ENCODE assay signal across 8 cellular contexts in the genomic region with DNA sequence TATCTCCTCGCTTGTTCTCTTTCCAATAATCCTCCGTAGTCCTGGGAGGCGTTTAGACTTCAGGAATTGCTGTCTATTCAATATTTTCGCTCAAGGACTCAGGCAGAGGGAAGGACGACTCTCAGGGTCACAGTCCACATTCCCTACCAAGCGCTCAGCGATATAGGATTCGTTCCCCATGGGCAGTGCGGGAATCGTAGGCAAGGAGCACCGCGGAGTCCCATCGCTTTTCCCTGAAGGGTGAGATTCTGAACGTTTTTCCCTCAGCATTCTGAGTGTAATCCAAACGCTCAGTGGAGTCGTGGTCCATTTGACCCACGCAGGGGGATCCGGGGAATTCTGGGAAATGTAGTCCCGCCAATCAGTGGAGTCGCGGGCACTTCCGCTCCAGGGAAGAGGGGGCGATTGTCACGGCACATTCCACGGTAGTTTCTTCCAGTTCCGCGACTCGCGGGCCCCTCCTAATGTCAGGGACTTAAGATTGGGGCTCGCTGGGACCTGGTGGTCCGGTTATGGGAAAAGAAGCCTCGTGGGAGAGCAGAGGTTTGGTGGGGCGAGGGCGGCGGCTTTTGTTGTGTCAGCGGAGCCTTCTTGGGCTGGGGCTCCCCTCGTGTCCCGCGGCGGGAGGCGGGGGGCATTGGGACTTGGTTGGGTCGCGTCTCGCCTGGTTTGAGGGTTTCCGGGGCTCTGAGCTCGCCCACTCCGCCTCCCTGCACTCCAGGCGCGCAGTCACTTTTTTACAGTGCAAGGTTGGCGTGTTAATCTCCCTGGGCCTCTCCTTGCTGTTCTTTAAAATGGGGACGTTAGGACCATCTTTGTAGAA. TPM values are rescaled to one million over a fixed set of nuclear protein-coding genes. Genes with fewer than 3 reads are reported as not detected.
DNase-seq lines count a peak whose midpoint lies in the region; ATAC-seq and TF ChIP-seq lines count a peak whose summit lies in the region.

A gene (plus strand): TSS at position 364 of the 823 bp plus-strand sequence. CDS start 3,079 bp downstream, outside the sequence.

- DNase-seq in AG09309 (ENCODE audit: low read depth) (peak; percentile 56), HS-5 (ENCODE audit: low read depth) (peak; percentile 55), Peyer's patch (peak; percentile 79 to 90 (median 81)), fibroblast of gingiva (ENCODE audit: low read depth) (peak; percentile 81), naive B cell (peak; percentile 61)
- peak; percentile 36 to 43 for DNase-seq in activated T-helper 1 cell treated with anti-CD3 and anti-CD28 coated beads, Interleukin-2, amount 50 U/mL, for 16 hours (ENCODE audit: low read depth in 1 of 2, low spot score in 1 of 2)
- peak; percentile 67 to 69 for DNase-seq in stimulated activated CD8-positive, alpha-beta memory T cell treated with anti-CD3 and anti-CD28 coated beads, Interleukin-7, amount 100 ng/mL, for 4 hours (ENCODE audit: low read depth in 2 of 2)

- no peaks in the 10 kb centered on the region for H3K27me3 ChIP-seq in Peyer's patch

- peak within 1 kb of the TSS; percentile 58 to 78 (median 66) for H3K27ac ChIP-seq in Peyer's patch

- H3K36me3 Mint-ChIP-seq in naive B cell: peaks cover 6 to 21% of the 10 kb centered on the region in 2 donors

- H3K36me3 ChIP-seq in Peyer's patch: peaks cover 0 to 24% (median 0%) of the 10 kb centered on the region in 3 donors

- H3K9me3 ChIP-seq in Peyer's patch: no peaks in the 10 kb centered on the region

- H3K27ac Mint-ChIP-seq in naive B cell: peak within 1 kb of the TSS; percentile 62 to 97 (median 94)

- H3K4me1 ChIP-seq in Peyer's patch: peaks cover 0 to 5% (median 0%) of the 10 kb centered on the region in 4 donors

- H3K9me3 Mint-ChIP-seq in naive B cell: peaks cover 0 to 4% (median 0%) of the 10 kb centered on the region in 7 donors

- H3K4me3 ChIP-seq in AG09309 (ENCODE audit: control insufficient read depth, low read depth, low read length): peak within 1 kb of the TSS; percentile 100
- peak within 1 kb of the TSS; percentile 66 to 93 (median 71) for H3K4me3 ChIP-seq in Peyer's patch

- peak; percentile 91 for ATAC-seq in naive B cell (ENCODE audit: low read depth in 2 of 2)

- peak within 1 kb of the TSS; percentile 94 to 99 (median 98) for H3K4me3 Mint-ChIP-seq in naive B cell

- peak; percentile 62 for TF ChIP-seq POLR2A in GM19193 (IDR thresholded peaks at IDR 0.05; ENCODE audit: extremely low read depth, insufficient read depth, insufficient read length)
- peak in 1 of 2 donors; percentile 27 for TF ChIP-seq POLR2A in Peyer's patch (IDR thresholded peaks at IDR 0.05)

- H3K27me3 Mint-ChIP-seq in naive B cell: peaks cover 0 to 7% (median 6%) of the 10 kb centered on the region in 3 donors

- TF ChIP-seq CTCF in AG09309 (IDR thresholded peaks at IDR 0.05; ENCODE audit: control insufficient read depth, insufficient read depth, low read depth, low read length, missing control alignments): peak; percentile 10
- no peak for TF ChIP-seq CTCF in Peyer's patch (IDR thresholded peaks at IDR 0.05)

- H3K4me1 Mint-ChIP-seq in naive B cell: peaks cover 18 to 24% (median 19%) of the 10 kb centered on the region in 3 donors

RNA-seq across cellular contexts. Expression of the gene that starts here (rescaled TPM):
- total RNA-seq in Peyer's patch: 10 to 100 TPM in 2 of 4 donors, 1 to 10 TPM in 2; 4.2 to 14.9 (median 10.3) TPM
- polyA plus RNA-seq in naive B cell (ENCODE audit: low read depth in 6 of 6): 1 to 10 TPM; 1.1 to 8.2 (median 4.9) TPM

Comparison
In these comparisons a context has a peak if more than half of its experiments do, and no peak if none do; other contexts are left out.
1. Peak in every context shown above with its lines: DNase-seq, ATAC-seq, H3K4me3 ChIP-seq and H3K27ac ChIP-seq.